In the genomic region with DNA sequence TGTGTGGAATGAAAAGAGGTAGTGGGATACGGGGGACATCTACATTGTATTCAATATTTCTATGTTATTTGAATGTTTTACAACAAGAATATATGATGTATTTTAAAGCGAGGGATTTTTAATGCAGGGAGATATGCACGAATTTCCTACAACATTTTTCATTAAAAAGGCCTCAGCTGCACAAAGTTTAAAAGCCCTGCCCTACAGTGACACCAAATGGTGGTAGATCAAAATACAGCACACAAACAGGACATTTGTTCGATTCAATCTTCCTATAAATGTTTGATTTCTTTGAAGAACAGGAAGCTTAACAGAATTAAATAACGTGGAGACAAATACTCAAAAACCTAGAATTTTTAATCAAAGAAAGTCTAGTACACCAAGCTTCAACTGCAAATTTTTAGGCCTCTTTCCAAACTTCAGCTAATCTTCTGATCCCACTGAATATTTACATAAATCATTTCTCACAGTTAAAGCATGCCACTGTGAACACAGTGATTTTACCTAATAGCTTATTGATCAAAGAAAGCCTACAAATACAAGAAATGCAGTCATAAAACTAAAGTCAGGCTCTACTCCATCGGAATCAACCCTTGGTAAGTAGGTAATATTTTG, we compare ENCODE assay signal across 8 cellular contexts.
DNase-seq lines count a peak whose midpoint lies in the region; ATAC-seq and TF ChIP-seq lines count a peak whose summit lies in the region.

No MANE protein-coding gene starts in this region.

- H3K27me3 ChIP-seq in DND-41 (ENCODE audit: insufficient read depth, low read length, poor library complexity), result no peaks in the 10 kb centered on the region

- H3K4me3 ChIP-seq in DND-41 (ENCODE audit: low read depth in 1 of 2, low read length in 2 of 2) (no peak overlapping the region), WI38 (ENCODE audit: low read depth, low read length) (no peak overlapping the region)

- TF ChIP-seq CTCF in DND-41 (IDR thresholded peaks at IDR 0.05; ENCODE audit: borderline replicate concordance, extremely low read depth, low read length, poor library complexity, severe bottlenecking), result peak; percentile 67
- TF ChIP-seq CTCF in WI38 (IDR thresholded peaks at IDR 0.05; ENCODE audit: low read depth, low read length), result peak; percentile 31; the same call in 1 of the 2 replicates

- no peak overlapping the region for H3K4me2 ChIP-seq in DND-41 (ENCODE audit: insufficient read depth, low read length)

- H2AFZ ChIP-seq in DND-41 (ENCODE audit: low read depth, low read length), result no peak overlapping the region

- DNase-seq in DND-41 (no peak), KBM-7 (peak; percentile 11), kidney tubule cell (ENCODE audit: low spot score) (peak; percentile 33)

- H3K9me3 ChIP-seq in DND-41 (ENCODE audit: insufficient read depth, low read length, severe bottlenecking), result no peaks in the 10 kb centered on the region

- H4K20me1 ChIP-seq in DND-41 (ENCODE audit: insufficient read depth, low read length), result no peaks in the 10 kb centered on the region

- no peak overlapping the region for H3K27ac ChIP-seq in DND-41 (ENCODE audit: low read length)

- no peaks in the 10 kb centered on the region for H3K36me3 ChIP-seq in DND-41 (ENCODE audit: insufficient read depth, low read length)

- H3K9ac ChIP-seq in DND-41 (ENCODE audit: low read depth, low read length), result no peak overlapping the region

- H3K4me1 ChIP-seq in DND-41 (ENCODE audit: insufficient read depth, low read length), result no peaks in the 10 kb centered on the region

- ATAC-seq in DND-41 (ENCODE audit: insufficient read depth, low read depth) (no peak), HG03039 (IDR thresholded peaks at IDR 0.05; ENCODE audit: unreplicated experiment) (no peak), GM18520 (IDR thresholded peaks at IDR 0.05; ENCODE audit: unreplicated experiment) (no peak), GM21360 (IDR thresholded peaks at IDR 0.05; ENCODE audit: unreplicated experiment) (no peak), HG02870 (IDR thresholded peaks at IDR 0.05; ENCODE audit: unreplicated experiment) (no peak)

- H3K79me2 ChIP-seq in DND-41 (ENCODE audit: insufficient read depth, low read length), result no peaks in the 10 kb centered on the region

- in situ Hi-C loops in KBM-7 (cut with MboI; ENCODE audit: low pct_unique_long_range_greater_than_20kb, low sequenced_read_pairs), result no loop called here
